In the genomic region with DNA sequence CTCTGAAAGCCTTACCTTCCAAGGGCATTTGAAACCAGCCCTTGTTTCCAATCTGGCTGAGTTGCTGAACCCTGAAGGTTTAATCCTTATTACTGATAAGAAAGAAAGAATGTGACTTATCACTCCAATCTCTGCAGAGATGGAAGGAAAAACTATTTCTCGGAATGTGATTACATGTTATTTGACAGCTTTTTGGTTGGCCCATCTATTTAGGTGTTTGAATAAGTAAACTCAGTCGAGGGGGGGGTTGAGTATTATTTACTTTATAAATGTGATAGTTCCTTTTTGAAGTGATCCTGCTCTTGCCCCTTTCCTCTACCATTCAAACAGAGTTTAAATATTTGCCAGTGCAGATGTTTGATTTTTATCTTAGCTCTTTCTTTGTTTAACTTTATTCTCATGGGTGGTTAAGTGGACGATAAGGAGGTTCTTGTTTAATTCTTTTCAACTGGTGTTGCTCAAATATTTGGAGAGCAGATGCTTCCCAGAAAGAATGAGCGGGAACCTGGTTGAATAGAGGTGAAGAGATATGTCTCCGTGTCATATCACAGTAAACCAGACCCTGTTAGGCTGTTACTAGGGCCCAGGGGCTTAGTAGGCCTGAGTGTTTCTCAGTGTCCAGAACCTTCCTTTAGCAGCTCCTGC, we compare ENCODE assay signal across 16 cellular contexts.
DNase-seq lines count a peak whose midpoint lies in the region; TF ChIP-seq lines count a peak whose summit lies in the region.
"Had no signal": no experiment of that assay in that cellular context is flagged by ENCODE, and none has a peak within 500 bp of the region (broad histone marks: within the 10 kb centered on the region; RNA-seq: fewer than 3 reads in every experiment).

No MANE protein-coding gene starts in this region.

- peaks cover 33% of the 10 kb centered on the region for H3K4me1 Mint-ChIP-seq in endothelial cell (ENCODE audit: unreplicated experiment)
- no peaks in the 10 kb centered on the region for H3K4me1 Mint-ChIP-seq in activated naive CD4-positive, alpha-beta T cell treated with anti-CD3 and anti-CD28 coated beads, Interleukin-2, amount 10 ng/mL, durations not matched to agents 7 days and 5 days
- H3K4me1 Mint-ChIP-seq: activated CD4-positive, alpha-beta T cell treated with anti-CD3 and anti-CD28 coated beads, Interleukin-2, amount 10 ng/mL, durations not matched to agents 24 days and 14 days had no signal

- peak overlapping the region; percentile 40 for H3K4me2 ChIP-seq in parathyroid adenoma (ENCODE audit: low read length)

- DNase-seq in DMS53 treated with DMSO at 0.1 percent for 48 hours (lab: John Stamatoyannopoulos, UW; ENCODE audit: unreplicated experiment) (peak; percentile 44), NCI-H146 (lab: John Stamatoyannopoulos, UW) (peak; percentile 52), endothelial cell (ENCODE audit: low spot score) (no peak), NCI-H1092 treated with DMSO at 0.1 percent for 48 hours (lab: John Stamatoyannopoulos, UW) (no peak), C1 segment of cervical spinal cord (lab: John Stamatoyannopoulos, UW) (no peak)
- no peak for DNase-seq in activated naive CD4-positive, alpha-beta T cell treated with anti-CD3 and anti-CD28 coated beads, Interleukin-2, amount 10 ng/mL, durations not matched to agents 7 days and 5 days
- DNase-seq: activated CD4-positive, alpha-beta T cell treated with anti-CD3 and anti-CD28 coated beads, Interleukin-2, amount 10 ng/mL, durations not matched to agents 24 days and 14 days; activated CD8-positive, alpha-beta memory T cell treated with anti-CD3 and anti-CD28 coated beads, Interleukin-2, amount 50 U/mL, for 48 hours; activated gamma-delta T cell treated with Interleukin-2 at 50 U/mL for 16 hours; AML-193; foreskin fibroblast; Kasumi-1; NCI-H1436; stimulated activated CD4-positive, alpha-beta T cell treated with anti-CD3 and anti-CD28 coated beads, Interleukin-4, amount 100 ng/mL, for 1 hour had no signal

- TF ChIP-seq CTCF in endothelial cell (IDR thresholded peaks at IDR 0.05; ENCODE audit: unreplicated experiment), result no peak
- TF ChIP-seq CTCF in parathyroid adenoma (IDR thresholded peaks at IDR 0.05), result no peak

- H3K27ac ChIP-seq in parathyroid adenoma, result peak overlapping the region; percentile 93
- H3K27ac ChIP-seq: ascending aorta had no signal

- no peaks in the 10 kb centered on the region for H3K36me3 ChIP-seq in parathyroid adenoma (ENCODE audit: control insufficient read depth, insufficient read depth, low read length)
- H3K36me3 ChIP-seq: ascending aorta had no signal

- H2AFZ ChIP-seq in parathyroid adenoma, result peak overlapping the region; percentile 28

- no peak overlapping the region for H3K9ac ChIP-seq in parathyroid adenoma

- peaks cover 35% of the 10 kb centered on the region for H3K4me1 ChIP-seq in parathyroid adenoma
- H3K4me1 ChIP-seq: ascending aorta had no signal

- no peaks in the 10 kb centered on the region for H3K9me3 ChIP-seq in parathyroid adenoma (ENCODE audit: control insufficient read depth, low read length)
- H3K9me3 ChIP-seq: ascending aorta had no signal

- H3K79me2 ChIP-seq in parathyroid adenoma, result no peaks in the 10 kb centered on the region

- peaks cover 8% of the 10 kb centered on the region for H3K36me3 Mint-ChIP-seq in endothelial cell (ENCODE audit: low read depth, unreplicated experiment)
- no peaks in the 10 kb centered on the region for H3K36me3 Mint-ChIP-seq in activated naive CD4-positive, alpha-beta T cell treated with anti-CD3 and anti-CD28 coated beads, Interleukin-2, amount 10 ng/mL, durations not matched to agents 7 days and 5 days

- CTCF ChIA-PET in activated naive CD4-positive, alpha-beta T cell treated with anti-CD3 and anti-CD28 coated beads, Interleukin-2, amount 10 ng/mL, durations not matched to agents 7 days and 5 days (lab: Charles Lee), result interaction anchor here (0.5 to 1.0 kb wide), 2 partner anchors 8 to 9 kb away, joined by 3 read pairs; no protein-coding TSS in a partner anchor

- peak overlapping the region; percentile 11 for H3K27ac Mint-ChIP-seq in endothelial cell (ENCODE audit: unreplicated experiment)
- no peak overlapping the region for H3K27ac Mint-ChIP-seq in activated naive CD4-positive, alpha-beta T cell treated with anti-CD3 and anti-CD28 coated beads, Interleukin-2, amount 10 ng/mL, durations not matched to agents 7 days and 5 days
- H3K27ac Mint-ChIP-seq: activated CD4-positive, alpha-beta T cell treated with anti-CD3 and anti-CD28 coated beads, Interleukin-2, amount 10 ng/mL, durations not matched to agents 24 days and 14 days had no signal

- no peak overlapping the region for H3K4me3 ChIP-seq in parathyroid adenoma (ENCODE audit: low read depth, low read length)
- H3K4me3 ChIP-seq: ascending aorta had no signal

- H3K27me3 ChIP-seq in parathyroid adenoma (ENCODE audit: control insufficient read depth, insufficient read depth, low read length), result no peaks in the 10 kb centered on the region
- H3K27me3 ChIP-seq: ascending aorta had no signal

- H3K27me3 Mint-ChIP-seq in endothelial cell (ENCODE audit: unreplicated experiment), result peaks cover 4% of the 10 kb centered on the region
- H3K27me3 Mint-ChIP-seq in activated naive CD4-positive, alpha-beta T cell treated with anti-CD3 and anti-CD28 coated beads, Interleukin-2, amount 10 ng/mL, durations not matched to agents 7 days and 5 days, result no peaks in the 10 kb centered on the region
- H3K27me3 Mint-ChIP-seq: activated CD4-positive, alpha-beta T cell treated with anti-CD3 and anti-CD28 coated beads, Interleukin-2, amount 10 ng/mL, durations not matched to agents 24 days and 14 days had no signal

- no peaks in the 10 kb centered on the region for H3K9me3 Mint-ChIP-seq in endothelial cell (ENCODE audit: unreplicated experiment)
- H3K9me3 Mint-ChIP-seq in activated naive CD4-positive, alpha-beta T cell treated with anti-CD3 and anti-CD28 coated beads, Interleukin-2, amount 10 ng/mL, durations not matched to agents 7 days and 5 days, result no peaks in the 10 kb centered on the region
- H3K9me3 Mint-ChIP-seq: activated CD4-positive, alpha-beta T cell treated with anti-CD3 and anti-CD28 coated beads, Interleukin-2, amount 10 ng/mL, durations not matched to agents 24 days and 14 days had no signal

- H3K4me3 Mint-ChIP-seq in endothelial cell (ENCODE audit: unreplicated experiment), result no peak overlapping the region
- H3K4me3 Mint-ChIP-seq in activated naive CD4-positive, alpha-beta T cell treated with anti-CD3 and anti-CD28 coated beads, Interleukin-2, amount 10 ng/mL, durations not matched to agents 7 days and 5 days, result no peak overlapping the region
- H3K4me3 Mint-ChIP-seq: activated CD4-positive, alpha-beta T cell treated with anti-CD3 and anti-CD28 coated beads, Interleukin-2, amount 10 ng/mL, durations not matched to agents 24 days and 14 days had no signal

Comparison
In these comparisons a context has a peak if more than half of its experiments do, and no peak if none do; other contexts are left out.
1. DNase-seq: peak in DMS53 treated with DMSO at 0.1 percent for 48 hours (single experiment) and NCI-H146 (single experiment); none in endothelial cell (single experiment), NCI-H1092 treated with DMSO at 0.1 percent for 48 hours (single experiment), activated naive CD4-positive, alpha-beta T cell treated with anti-CD3 and anti-CD28 coated beads, Interleukin-2, amount 10 ng/mL, durations not matched to agents 7 days and 5 days (single experiment) and C1 segment of cervical spinal cord (0 of 14).